18 cellular contexts compared by ENCODE assay signal in the genomic region with DNA sequence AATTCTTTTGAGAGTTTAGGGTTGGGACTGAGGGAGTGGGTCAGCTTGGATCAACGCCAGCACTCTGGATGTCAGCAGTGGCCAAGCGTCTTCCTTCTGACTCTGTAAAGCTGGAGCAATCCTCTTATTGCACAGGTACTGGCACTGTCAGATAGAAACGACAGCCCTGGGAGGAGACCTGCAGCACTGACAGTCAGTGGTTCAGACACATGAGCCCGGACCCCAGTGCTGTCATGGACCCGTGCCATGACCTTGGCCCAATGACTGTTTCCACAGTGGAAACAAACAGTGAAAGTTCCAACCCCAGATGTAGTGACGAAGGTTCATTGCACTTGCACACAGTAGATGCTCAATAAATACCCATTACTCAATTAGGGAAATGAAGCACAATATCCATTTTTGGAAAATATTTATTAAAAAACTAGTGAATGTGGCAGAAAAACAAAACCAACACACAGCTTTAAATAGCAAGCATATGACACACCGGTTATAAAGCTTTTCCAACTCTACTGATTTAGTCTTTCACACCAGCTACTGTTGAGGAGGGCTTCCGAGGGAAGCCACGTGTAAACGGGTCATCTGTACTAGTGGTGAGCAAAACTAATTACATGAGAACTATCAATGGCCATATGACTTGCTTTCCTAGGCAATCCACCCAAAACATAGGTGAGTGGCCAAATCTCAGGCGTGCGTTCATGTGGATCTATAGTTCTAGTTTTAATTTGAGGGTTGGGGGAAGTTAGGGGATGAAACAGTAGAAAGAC. TPM values are rescaled to one million over a fixed set of nuclear protein-coding genes. Genes with fewer than 3 reads are reported as not detected.
DNase-seq lines count a peak whose midpoint lies in the region; ATAC-seq, FAIRE-seq and TF ChIP-seq lines count a peak whose summit lies in the region.
"Had no signal": no experiment of that assay in that cellular context is flagged by ENCODE, and none has a peak within 500 bp of the region (broad histone marks: within the 10 kb centered on the region; RNA-seq: fewer than 3 reads in every experiment).

No MANE protein-coding gene starts in this region.

- TSS peak; percentile 54 for BruUV-seq in GM12878 (replicated peaks; lab: Mats Ljungman, UMichigan)

- H3K27ac ChIP-seq in left ventricle myocardium inferior (replicated peaks): peak overlapping the region; percentile 28
- no peak overlapping the region for H3K27ac ChIP-seq in right cardiac atrium (ENCODE audit: low read length)
- H3K27ac ChIP-seq in GM12878 (ENCODE audit: control insufficient read depth, insufficient read depth): peak overlapping the region; percentile 64; the same call in 1 of the 2 replicates
- no peak overlapping the region for H3K27ac ChIP-seq in sigmoid colon
- no peak overlapping the region for H3K27ac ChIP-seq in SK-N-SH (ENCODE audit: low read depth in 2 of 2, low read length in 1 of 2)
- H3K27ac ChIP-seq: HL-60, right atrium auricular region had no signal

- 69% methylated on average over 12 of the region's 12 CpGs for WGBS in right cardiac atrium
- WGBS in GM12878 (ENCODE audit: insufficient coverage, insufficient replicate concordance, low lambda C conversion rate, missing lambda C conversion rate): 79% methylated on average over 12 of the region's 12 CpGs
- WGBS in sigmoid colon, 2 donors: 86 to 87% methylated on average over 12 of the region's 12 CpGs
- 95% methylated on average over 10 of the region's 12 CpGs for WGBS in SK-N-SH (ENCODE audit: low lambda C conversion rate)

- no peak for FAIRE-seq in GM12878 (lab: Jason Lieb, UNC)
- FAIRE-seq: colon had no signal

- DNase-seq in left ventricle myocardium inferior (no peak), right cardiac atrium (no peak), GM12878 (ENCODE audit: low read depth, low spot score) (no peak), SHP77 (lab: John Stamatoyannopoulos, UW) (no peak), sigmoid colon (no peak), SK-N-SH (no peak)
- DNase-seq: amygdala, H7, Kasumi-1, NCI-H1930, NCI-H526 had no signal

- no peak overlapping the region for H3K4me3 ChIP-seq in left ventricle myocardium inferior
- H3K4me3 ChIP-seq in right cardiac atrium (ENCODE audit: low read length): no peak overlapping the region
- H3K4me3 ChIP-seq in GM12878: no peak overlapping the region
- no peak overlapping the region for H3K4me3 ChIP-seq in sigmoid colon
- no peak overlapping the region for H3K4me3 ChIP-seq in SK-N-SH (ENCODE audit: low read depth in 2 of 2, low read length in 1 of 2)
- H3K4me3 ChIP-seq: right atrium auricular region had no signal

- TF ChIP-seq EP300 in GM12878 (IDR thresholded peaks at IDR 0.05; ENCODE audit: borderline replicate concordance in 1 of 2, control insufficient read depth in 1 of 2, low read depth in 2 of 2, low read length in 2 of 2): no peak
- no peak for TF ChIP-seq EP300 in sigmoid colon (IDR thresholded peaks at IDR 0.05)
- TF ChIP-seq EP300 in SK-N-SH (IDR thresholded peaks at IDR 0.05; ENCODE audit: borderline replicate concordance in 1 of 2, low read depth in 1 of 2, low read length in 1 of 2): no peak

- peaks cover 24% of the 10 kb centered on the region for H3K36me3 Mint-ChIP-seq in T-helper 1 cell treated with Interleukin-12 subunit alpha and Interleukin-12 subunit beta and Interleukin-4 antibody, amounts not matched to agents 30 μg/mL and 1 μg/mL, for 36 hours (ENCODE audit: low read depth)
- H3K36me3 Mint-ChIP-seq in stimulated activated memory B cell treated with anti-CD40 and anti-IgM and Interleukin-4, amounts not matched to agents 10 μg/mL and 1 μg/mL and 100 μg/mL, for 72 hours: peaks cover 37% of the 10 kb centered on the region

- TF ChIP-seq POLR2A in GM12878 (IDR thresholded peaks at IDR 0.05; ENCODE audit: low read depth, low read length) (no peak), sigmoid colon (IDR thresholded peaks at IDR 0.05) (no peak)

- H3K4me1 ChIP-seq in left ventricle myocardium inferior: peaks cover 77% of the 10 kb centered on the region
- peaks cover 11% of the 10 kb centered on the region for H3K4me1 ChIP-seq in right cardiac atrium (ENCODE audit: control insufficient read depth, insufficient read depth, low read length)
- H3K4me1 ChIP-seq in GM12878 (ENCODE audit: control insufficient read depth, insufficient read depth, low read length): peaks cover 48% of the 10 kb centered on the region
- peaks cover 0 to 28% (median 22%) of the 10 kb centered on the region in 4 donors for H3K4me1 ChIP-seq in sigmoid colon
- H3K4me1 ChIP-seq in SK-N-SH (ENCODE audit: control insufficient read depth in 1 of 2, insufficient read depth in 2 of 2, low read depth in 1 of 2, low read length in 1 of 2): peaks cover 3 to 43% of the 10 kb centered on the region in 2 experiments; a peak in 3 of 4 replicates

- no peaks in the 10 kb centered on the region for H3K9me2 ChIP-seq in SK-N-SH

- no peak for TF ChIP-seq CTCF in left ventricle myocardium inferior (IDR thresholded peaks at IDR 0.05; ENCODE audit: borderline replicate concordance)
- TF ChIP-seq CTCF in GM12878 (IDR thresholded peaks at IDR 0.05 in 2 of 3, conservative IDR thresholded peaks at IDR 0.05 in 1 of 3; ENCODE audit: control insufficient read depth in 2 of 3, extremely low read depth in 1 of 3, insufficient read depth in 1 of 3, low read depth in 3 of 3, low read length in 3 of 3): no peak
- TF ChIP-seq CTCF in sigmoid colon (IDR thresholded peaks at IDR 0.05): no peak
- no peak for TF ChIP-seq CTCF in SK-N-SH (IDR thresholded peaks at IDR 0.05)

- H3K4me2 ChIP-seq in GM12878 (ENCODE audit: control insufficient read depth, insufficient read depth) (peak overlapping the region; percentile 64), SK-N-SH (no peak overlapping the region)

- H3K4me3 Mint-ChIP-seq in T-helper 1 cell treated with Interleukin-12 subunit alpha and Interleukin-12 subunit beta and Interleukin-4 antibody, amounts not matched to agents 30 μg/mL and 1 μg/mL, for 36 hours: no peak overlapping the region
- H3K4me3 Mint-ChIP-seq in stimulated activated memory B cell treated with anti-CD40 and anti-IgM and Interleukin-4, amounts not matched to agents 10 μg/mL and 1 μg/mL and 100 μg/mL, for 72 hours: peak overlapping the region; percentile 52

- in situ Hi-C loops in GM12878 (cut with MboI): no loop called here

- peaks cover 78% of the 10 kb centered on the region for H3K4me1 Mint-ChIP-seq in T-helper 1 cell treated with Interleukin-12 subunit alpha and Interleukin-12 subunit beta and Interleukin-4 antibody, amounts not matched to agents 30 μg/mL and 1 μg/mL, for 36 hours (ENCODE audit: low read depth)
- H3K4me1 Mint-ChIP-seq in stimulated activated memory B cell treated with anti-CD40 and anti-IgM and Interleukin-4, amounts not matched to agents 10 μg/mL and 1 μg/mL and 100 μg/mL, for 72 hours: peaks cover 95% of the 10 kb centered on the region

- TF ChIP-seq RAD21 in GM12878 (IDR thresholded peaks at IDR 0.05; ENCODE audit: insufficient read depth, low read depth, low read length) (no peak), SK-N-SH (IDR thresholded peaks at IDR 0.05; ENCODE audit: low read length) (no peak)

- no peaks in the 10 kb centered on the region for H3K9me3 Mint-ChIP-seq in T-helper 1 cell treated with Interleukin-12 subunit alpha and Interleukin-12 subunit beta and Interleukin-4 antibody, amounts not matched to agents 30 μg/mL and 1 μg/mL, for 36 hours
- H3K9me3 Mint-ChIP-seq in stimulated activated memory B cell treated with anti-CD40 and anti-IgM and Interleukin-4, amounts not matched to agents 10 μg/mL and 1 μg/mL and 100 μg/mL, for 72 hours: no peaks in the 10 kb centered on the region

- POLR2A ChIA-PET in GM12878 (lab: Charles Lee) (interaction anchor here (1.0 to 1.8 kb wide), 2 partner anchors 19 to 22 kb away, joined by 8 read pairs; a partner anchor contains a TSS), SK-N-SH (lab: Yijun Ruan, JAX) (interaction anchor here (0.7 kb wide), 1 partner anchor 22 kb away, joined by 3 read pairs; a partner anchor contains a TSS)

- H3K9me3 ChIP-seq in left ventricle myocardium inferior (replicated peaks): no peaks in the 10 kb centered on the region
- H3K9me3 ChIP-seq in right cardiac atrium (ENCODE audit: control insufficient read depth, low read length): no peaks in the 10 kb centered on the region
- H3K9me3 ChIP-seq in GM12878 (replicated peaks; ENCODE audit: control insufficient read depth, insufficient read depth, low read length): no peaks in the 10 kb centered on the region
- H3K9me3 ChIP-seq in sigmoid colon: no peaks in the 10 kb centered on the region
- no peaks in the 10 kb centered on the region for H3K9me3 ChIP-seq in SK-N-SH
- H3K9me3 ChIP-seq: right atrium auricular region had no signal

- SMC1A ChIA-PET in GM12878 (lab: Charles Lee; ENCODE audit: uncharacterized antibody, unreplicated experiment): interaction anchor here (1.0 to 1.8 kb wide), 4 partner anchors 18 to 47 kb away, joined by 3 to 8 read pairs (median 4); no protein-coding TSS in a partner anchor

- RAD21 ChIA-PET in GM12878 (lab: Charles Lee; ENCODE audit: unreplicated experiment): interaction anchor here (0.8 to 1.1 kb wide), 3 partner anchors 23 to 213 kb away, joined by 3 to 4 read pairs (median 3); no protein-coding TSS in a partner anchor

- H2AFZ ChIP-seq in GM12878 (ENCODE audit: control insufficient read depth, low read depth, low read length) (no peak overlapping the region), SK-N-SH (ENCODE audit: low read depth) (no peak overlapping the region)

- no peak overlapping the region for H3K9ac ChIP-seq in GM12878 (ENCODE audit: control insufficient read depth, insufficient read depth, low read length)
- H3K9ac ChIP-seq in SK-N-SH: no peak overlapping the region

- intact Hi-C loops in left ventricle myocardium inferior (cut with micrococcal nuclease) (no loop called here), right cardiac atrium (cut with DNase I) (no loop called here), GM12878 (cut with micrococcal nuclease; ENCODE audit: unreplicated experiment) (no loop called here), sigmoid colon (cut with DNase I) (no loop called here)

- H3K27me3 ChIP-seq in left ventricle myocardium inferior (ENCODE audit: low read depth) (no peaks in the 10 kb centered on the region), right cardiac atrium (ENCODE audit: control insufficient read depth, insufficient read depth) (no peaks in the 10 kb centered on the region), GM12878 (replicated peaks in 1 of 2; ENCODE audit: control insufficient read depth in 2 of 2, insufficient read depth in 2 of 2, low read length in 1 of 2) (no peaks in the 10 kb centered on the region), sigmoid colon (no peaks in the 10 kb centered on the region), SK-N-SH (ENCODE audit: insufficient read depth) (no peaks in the 10 kb centered on the region)
- H3K27me3 ChIP-seq: right atrium auricular region had no signal

- H4K20me1 ChIP-seq in GM12878 (ENCODE audit: control insufficient read depth, insufficient read depth): no peaks in the 10 kb centered on the region
- H4K20me1 ChIP-seq in SK-N-SH (ENCODE audit: insufficient read depth): peaks cover 27% of the 10 kb centered on the region

- ATAC-seq in right cardiac atrium: no peak
- ATAC-seq in GM12878: no peak
- peak; percentile 65 for ATAC-seq in stimulated activated memory B cell treated with anti-CD40 and anti-IgM and Interleukin-4, amounts not matched to agents 10 μg/mL and 1 μg/mL and 100 μg/mL, for 72 hours

- H3K27ac Mint-ChIP-seq in T-helper 1 cell treated with Interleukin-12 subunit alpha and Interleukin-12 subunit beta and Interleukin-4 antibody, amounts not matched to agents 30 μg/mL and 1 μg/mL, for 36 hours: peak overlapping the region; percentile 90
- peak overlapping the region; percentile 98 for H3K27ac Mint-ChIP-seq in stimulated activated memory B cell treated with anti-CD40 and anti-IgM and Interleukin-4, amounts not matched to agents 10 μg/mL and 1 μg/mL and 100 μg/mL, for 72 hours

- no peaks in the 10 kb centered on the region for H3K27me3 Mint-ChIP-seq in T-helper 1 cell treated with Interleukin-12 subunit alpha and Interleukin-12 subunit beta and Interleukin-4 antibody, amounts not matched to agents 30 μg/mL and 1 μg/mL, for 36 hours (ENCODE audit: low read depth)
- H3K27me3 Mint-ChIP-seq in stimulated activated memory B cell treated with anti-CD40 and anti-IgM and Interleukin-4, amounts not matched to agents 10 μg/mL and 1 μg/mL and 100 μg/mL, for 72 hours: no peaks in the 10 kb centered on the region

- peaks cover 40% of the 10 kb centered on the region for H3K79me2 ChIP-seq in GM12878 (ENCODE audit: control insufficient read depth, insufficient read depth, low read length)
- peaks cover 42% of the 10 kb centered on the region for H3K79me2 ChIP-seq in SK-N-SH (ENCODE audit: insufficient read depth)

- CTCF ChIA-PET in GM12878 (lab: Yijun Ruan, JAX): interaction anchor here (0.7 to 1.8 kb wide), 3 partner anchors 23 to 47 kb away, joined by 3 to 6 read pairs (median 5); no protein-coding TSS in a partner anchor
- CTCF ChIA-PET in SK-N-SH (lab: Yijun Ruan, JAX): no interaction called here

- no peaks in the 10 kb centered on the region for H3F3A ChIP-seq in SK-N-SH (replicated peaks; ENCODE audit: insufficient read depth)

- H3K36me3 ChIP-seq in left ventricle myocardium inferior: peaks cover 16% of the 10 kb centered on the region
- peaks cover 2 to 8% of the 10 kb centered on the region in 2 experiments for H3K36me3 ChIP-seq in GM12878 (ENCODE audit: control insufficient read depth in 2 of 2, insufficient read depth in 2 of 2, low read length in 1 of 2)
- peaks cover 0 to 20% (median 2%) of the 10 kb centered on the region in 4 donors for H3K36me3 ChIP-seq in sigmoid colon
- H3K36me3 ChIP-seq in SK-N-SH (replicated peaks in 1 of 2; ENCODE audit: control insufficient read depth in 1 of 2, insufficient read depth in 2 of 2, low read length in 1 of 2): peaks cover 9 to 17% of the 10 kb centered on the region in 2 experiments

RNA-seq across cellular contexts. Expression of a gene that starts 22.1 kb away (rescaled TPM):
- total RNA-seq in left ventricle myocardium inferior (23.0 TPM), right cardiac atrium (10 to 100 TPM; 15.4 to 18.6 (median 18.2) TPM), GM12878 (2014; rRNA removed) (41.4 and 47.0 TPM in 2 replicates), GM12878 (2014; rRNA removed; fragmentation: Illumina TruSeq; extraction: Trizol) (26.9 and 27.8 TPM in 2 replicates), GM12878 (2021) (31.7 and 38.0 TPM in 2 replicates), sigmoid colon (10 to 100 TPM; 21.2 to 35.0 (median 24.5) TPM)
- polyA plus RNA-seq in right cardiac atrium (9.9 TPM), GM12878 (2011; rRNA removed) (42.3 and 51.5 TPM in 2 replicates), GM12878 (2014; fragmentation: Illumina TruSeq; extraction: Trizol) (33.7 and 37.2 TPM in 2 replicates), GM12878 (2014; fragmentation: Nextera tagmentation; extraction: Ambion mirVana) (10 to 100 TPM in 1 of 2 experiments, 1 to 10 TPM in 1; 6.1 to 14.2 TPM), GM12878 (2014; rRNA removed) (41.4 and 43.0 TPM in 2 replicates), GM12878 (2016; fragmentation: Nextera tagmentation; extraction: Ambion mirVana) (10 to 100 TPM in 1 of 2 experiments, 1 to 10 TPM in 1; 3.3 to 16.3 TPM), sigmoid colon (10 to 100 TPM; 12.0 to 19.1 (median 15.0) TPM), SK-N-SH (2012; rRNA removed) (13.5 and 18.4 TPM in 2 replicates)
- 14.5 and 16.2 TPM in 2 replicates for total RNA-seq in GM12878 (2013; cell fraction: nucleolus; rRNA removed)
- polyA plus RNA-seq in GM12878 (2011; ENCODE audit: low read depth): 8.3 TPM
- 77.7 and 114 TPM in 2 replicates for polyA plus RNA-seq in GM12878 (2011; cell fraction: cytosol; rRNA removed)
- polyA plus RNA-seq in GM12878 (2011; cell fraction: nucleus; rRNA removed): 83.3 and 88.1 TPM in 2 replicates
- 13.3 and 27.8 TPM in 2 replicates for polyA plus RNA-seq in GM12878 (2012)
- 59.1 and 114 TPM in 2 replicates for polyA minus RNA-seq in GM12878 (2011; rRNA and poly(A)+ RNA removed)
- polyA minus RNA-seq in GM12878 (2011; cell fraction: cytosol; rRNA and poly(A)+ RNA removed): 28.7 and 37.3 TPM in 2 replicates
- 13.7 and 23.2 TPM in 2 replicates for polyA minus RNA-seq in GM12878 (2011; cell fraction: nucleus; rRNA and poly(A)+ RNA removed)
- polyA plus RNA-seq in SK-N-SH (2012; cell fraction: cytosol; rRNA removed): 10.8 and 11.7 TPM in 2 replicates
- polyA plus RNA-seq in SK-N-SH (2012; cell fraction: nucleus; rRNA removed): 18.8 and 34.3 TPM in 2 replicates

RNA-seq across cellular contexts. Expression of a gene that starts 37.2 kb away (rescaled TPM):
- total RNA-seq in left ventricle myocardium inferior (0.55 TPM), right cardiac atrium (under 1 TPM in 2 of 4 donors, not detected in 2; 0.35 to 0.37 TPM), GM12878 (2014; rRNA removed) (0.06 TPM in 1 of 2 replicates, not detected in the other), GM12878 (2014; rRNA removed; fragmentation: Illumina TruSeq; extraction: Trizol) (0.04 and 0.09 TPM in 2 replicates), GM12878 (2021) (0.40 TPM in 1 of 2 replicates, not detected in the other), sigmoid colon (not detected)
- polyA plus RNA-seq in right cardiac atrium (not detected), GM12878 (2011; rRNA removed) (not detected in 2 replicates), GM12878 (2014; fragmentation: Illumina TruSeq; extraction: Trizol) (not detected in 2 replicates), GM12878 (2014; fragmentation: Nextera tagmentation; extraction: Ambion mirVana) (under 1 TPM in 1 of 2 experiments, not detected in 1; 0.40 TPM), GM12878 (2014; rRNA removed) (not detected in 2 replicates), GM12878 (2016; fragmentation: Nextera tagmentation; extraction: Ambion mirVana) (under 1 TPM in 1 of 2 experiments, not detected in 1; 0.39 TPM), sigmoid colon (not detected), SK-N-SH (2012; rRNA removed) (0.08 and 0.21 TPM in 2 replicates)
- not detected in 2 replicates for total RNA-seq in GM12878 (2013; cell fraction: nucleolus; rRNA removed)
- polyA plus RNA-seq in GM12878 (2011; ENCODE audit: low read depth): not detected
- 0.18 TPM in 1 of 2 replicates, not detected in the other for polyA plus RNA-seq in GM12878 (2011; cell fraction: cytosol; rRNA removed)
- 0.25 TPM in 1 of 2 replicates, not detected in the other for polyA plus RNA-seq in GM12878 (2011; cell fraction: nucleus; rRNA removed)
- polyA plus RNA-seq in GM12878 (2012): 0.09 TPM in 1 of 2 replicates, not detected in the other
- polyA minus RNA-seq in GM12878 (2011; rRNA and poly(A)+ RNA removed): not detected in 2 replicates
- polyA minus RNA-seq in GM12878 (2011; cell fraction: cytosol; rRNA and poly(A)+ RNA removed): 0.42 TPM in 1 of 2 replicates, not detected in the other
- 0.12 TPM in 1 of 2 replicates, not detected in the other for polyA minus RNA-seq in GM12878 (2011; cell fraction: nucleus; rRNA and poly(A)+ RNA removed)
- polyA plus RNA-seq in SK-N-SH (2012; cell fraction: cytosol; rRNA removed): 0.04 TPM in 2 replicates
- polyA plus RNA-seq in SK-N-SH (2012; cell fraction: nucleus; rRNA removed): 0.06 and 0.19 TPM in 2 replicates
- total RNA-seq: kidney epithelial cell, right atrium auricular region had no signal
- polyA plus RNA-seq: esophagus had no signal

Comparison
In these comparisons a context has a peak if more than half of its experiments do, and no peak if none do; other contexts are left out.
1. H3K27ac ChIP-seq: peak in left ventricle myocardium inferior (single experiment) and GM12878 (single experiment); none in right cardiac atrium (single experiment), sigmoid colon (0 of 4) and SK-N-SH (0 of 2).